1 cellular context compared by ENCODE assay signal in the genomic region with DNA sequence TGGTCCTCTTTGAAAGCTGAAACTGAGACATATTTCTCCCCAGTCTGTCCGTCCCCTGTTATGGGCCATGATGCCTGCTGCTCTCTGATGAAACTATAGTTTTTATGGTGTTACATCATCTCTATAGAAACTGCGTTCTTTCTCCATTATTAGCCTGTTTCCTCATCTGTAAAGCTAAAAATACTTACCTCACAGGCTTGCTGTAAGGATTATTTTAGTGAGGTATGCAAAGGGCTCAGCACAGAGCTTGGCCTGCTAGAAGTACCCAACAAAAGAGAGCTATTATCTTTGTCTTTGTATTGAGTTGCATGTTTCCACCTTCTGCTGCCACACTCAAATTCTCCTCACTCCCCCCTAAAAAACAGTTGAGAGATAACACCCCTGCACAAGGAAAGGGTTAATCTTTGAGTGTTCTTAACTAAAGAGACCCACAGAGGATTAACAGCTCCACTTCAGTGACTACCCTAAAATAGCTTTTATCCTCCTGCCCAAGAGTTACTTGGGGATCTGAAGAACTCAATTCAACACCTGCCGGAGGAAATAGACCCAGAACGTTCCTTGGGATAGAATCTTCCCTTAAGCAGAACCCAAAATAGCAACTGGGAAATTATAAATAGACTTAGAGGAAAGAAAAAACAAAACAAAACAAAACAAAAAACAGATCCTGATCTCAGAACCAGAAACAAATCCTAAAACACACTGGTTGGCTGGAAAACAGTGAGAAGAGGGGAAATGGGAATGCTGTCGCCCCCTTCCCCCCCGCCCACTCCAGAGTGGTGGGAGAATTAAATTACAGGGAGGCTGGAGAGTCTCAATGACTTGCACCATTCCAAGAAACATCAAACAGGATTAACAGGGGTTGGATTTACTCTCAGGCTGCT.
TF ChIP-seq lines count a peak whose summit lies in the region.

No MANE protein-coding gene starts in this region.

TF ChIP-seq in HEK293, 187 proteins besides CTCF, POLR2A, EP300 and RAD21 (continued from another document):
- TF ChIP-seq, protein P1, sequence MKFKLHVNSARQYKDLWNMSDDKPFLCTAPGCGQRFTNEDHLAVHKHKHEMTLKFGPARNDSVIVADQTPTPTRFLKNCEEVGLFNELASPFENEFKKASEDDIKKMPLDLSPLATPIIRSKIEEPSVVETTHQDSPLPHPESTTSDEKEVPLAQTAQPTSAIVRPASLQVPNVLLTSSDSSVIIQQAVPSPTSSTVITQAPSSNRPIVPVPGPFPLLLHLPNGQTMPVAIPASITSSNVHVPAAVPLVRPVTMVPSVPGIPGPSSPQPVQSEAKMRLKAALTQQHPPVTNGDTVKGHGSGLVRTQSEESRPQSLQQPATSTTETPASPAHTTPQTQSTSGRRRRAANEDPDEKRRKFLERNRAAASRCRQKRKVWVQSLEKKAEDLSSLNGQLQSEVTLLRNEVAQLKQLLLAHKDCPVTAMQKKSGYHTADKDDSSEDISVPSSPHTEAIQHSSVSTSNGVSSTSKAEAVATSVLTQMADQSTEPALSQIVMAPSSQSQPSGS (tag by site-specific recombination; IDR thresholded peaks at IDR 0.05; ENCODE audit: low read depth), result peak; percentile 84
- TF ChIP-seq ZNF777 (tag by site-specific recombination; IDR thresholded peaks at IDR 0.05; ENCODE audit: borderline replicate concordance) (no peak), RBAK (tag by site-specific recombination; IDR thresholded peaks at IDR 0.05) (no peak), ZNF501 (tag by site-specific recombination; IDR thresholded peaks at IDR 0.05) (no peak), KLF8 (tag by site-specific recombination; IDR thresholded peaks at IDR 0.05) (no peak), ZNF138 (tag by site-specific recombination; IDR thresholded peaks at IDR 0.05; ENCODE audit: borderline replicate concordance) (no peak), EGR2 (tag by site-specific recombination; IDR thresholded peaks at IDR 0.05; ENCODE audit: low read depth) (peak; percentile 54), YY2 (tag by site-specific recombination; IDR thresholded peaks at IDR 0.05) (no peak), ZEB2 (tag by site-specific recombination; IDR thresholded peaks at IDR 0.05) (0 out of 2 replicates have a peak, but pooled peaks have one; percentile 22), ZNF629 (tag by site-specific recombination; IDR thresholded peaks at IDR 0.05) (peak; percentile 66), TRIM28 (IDR thresholded peaks at IDR 0.05; ENCODE audit: borderline replicate concordance, low read length) (no peak)
- TF ChIP-seq, protein P2, sequence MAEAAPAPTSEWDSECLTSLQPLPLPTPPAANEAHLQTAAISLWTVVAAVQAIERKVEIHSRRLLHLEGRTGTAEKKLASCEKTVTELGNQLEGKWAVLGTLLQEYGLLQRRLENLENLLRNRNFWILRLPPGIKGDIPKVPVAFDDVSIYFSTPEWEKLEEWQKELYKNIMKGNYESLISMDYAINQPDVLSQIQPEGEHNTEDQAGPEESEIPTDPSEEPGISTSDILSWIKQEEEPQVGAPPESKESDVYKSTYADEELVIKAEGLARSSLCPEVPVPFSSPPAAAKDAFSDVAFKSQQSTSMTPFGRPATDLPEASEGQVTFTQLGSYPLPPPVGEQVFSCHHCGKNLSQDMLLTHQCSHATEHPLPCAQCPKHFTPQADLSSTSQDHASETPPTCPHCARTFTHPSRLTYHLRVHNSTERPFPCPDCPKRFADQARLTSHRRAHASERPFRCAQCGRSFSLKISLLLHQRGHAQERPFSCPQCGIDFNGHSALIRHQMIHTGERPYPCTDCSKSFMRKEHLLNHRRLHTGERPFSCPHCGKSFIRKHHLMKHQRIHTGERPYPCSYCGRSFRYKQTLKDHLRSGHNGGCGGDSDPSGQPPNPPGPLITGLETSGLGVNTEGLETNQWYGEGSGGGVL (tag by site-specific recombination; IDR thresholded peaks at IDR 0.05), result peak; percentile 51; the same call in 1 of the 2 replicates
- TF ChIP-seq, protein P3, sequence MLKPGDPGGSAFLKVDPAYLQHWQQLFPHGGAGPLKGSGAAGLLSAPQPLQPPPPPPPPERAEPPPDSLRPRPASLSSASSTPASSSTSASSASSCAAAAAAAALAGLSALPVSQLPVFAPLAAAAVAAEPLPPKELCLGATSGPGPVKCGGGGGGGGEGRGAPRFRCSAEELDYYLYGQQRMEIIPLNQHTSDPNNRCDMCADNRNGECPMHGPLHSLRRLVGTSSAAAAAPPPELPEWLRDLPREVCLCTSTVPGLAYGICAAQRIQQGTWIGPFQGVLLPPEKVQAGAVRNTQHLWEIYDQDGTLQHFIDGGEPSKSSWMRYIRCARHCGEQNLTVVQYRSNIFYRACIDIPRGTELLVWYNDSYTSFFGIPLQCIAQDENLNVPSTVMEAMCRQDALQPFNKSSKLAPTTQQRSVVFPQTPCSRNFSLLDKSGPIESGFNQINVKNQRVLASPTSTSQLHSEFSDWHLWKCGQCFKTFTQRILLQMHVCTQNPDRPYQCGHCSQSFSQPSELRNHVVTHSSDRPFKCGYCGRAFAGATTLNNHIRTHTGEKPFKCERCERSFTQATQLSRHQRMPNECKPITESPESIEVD (tag by site-specific recombination; IDR thresholded peaks at IDR 0.05), result peak; percentile 74
